25 cellular contexts compared by ENCODE assay signal in the genomic region with DNA sequence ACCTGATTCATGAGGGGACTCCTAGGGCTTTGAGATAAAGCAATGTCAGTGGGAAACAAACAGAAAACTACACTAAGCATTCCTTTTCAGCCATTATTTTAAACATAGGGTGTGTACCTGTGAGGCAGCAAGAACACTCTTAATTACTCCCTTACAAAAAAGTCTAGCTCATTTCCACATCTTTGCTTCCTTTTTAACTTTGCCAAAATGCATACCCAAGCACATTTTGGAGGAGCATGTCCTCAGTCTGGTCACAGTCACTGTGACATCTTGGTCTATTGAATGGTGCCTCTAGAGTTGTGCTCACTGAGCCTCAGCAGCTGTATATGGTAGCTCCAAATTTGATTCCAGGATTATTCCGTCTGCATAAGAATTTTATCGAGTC.
"Had no signal": no experiment of that assay in that cellular context is flagged by ENCODE, and none has a peak within 500 bp of the region (broad histone marks: within the 10 kb centered on the region; RNA-seq: fewer than 3 reads in every experiment).

No MANE protein-coding gene starts in this region.

- FAIRE-seq: colon, frontal cortex, kidney, urothelium cell line had no signal

- H3K4me3 ChIP-seq: esophagus squamous epithelium, ovary, psoas muscle, skin epidermis, spleen, suprapubic skin, upper lobe of left lung had no signal

- H3K27ac ChIP-seq: esophagus squamous epithelium, ovary, psoas muscle, skin epidermis, suprapubic skin, upper lobe of left lung had no signal

- H3K27ac Mint-ChIP-seq: dendritic cell treated with granulocyte-macrophage colony-stimulating factor and Interleukin-4, amounts not matched to agents 40 ng/mL and 50 ng/mL, for 4 days; naive thymus-derived CD8-positive, alpha-beta T cell; nephron progenitor cell; stimulated activated memory B cell treated with anti-CD40 and anti-IgM and Interleukin-4, amounts not matched to agents 10 μg/mL and 1 μg/mL and 100 μg/mL, for 72 hours; stimulated activated naive CD8-positive, alpha-beta T cell treated with anti-CD3 and anti-CD28 coated beads, Interleukin-15, amount 100 ng/mL, for 72 hours had no signal

- H3K4me1 ChIP-seq: esophagus squamous epithelium, psoas muscle, suprapubic skin, upper lobe of left lung had no signal

- H3K27me3 ChIP-seq: esophagus squamous epithelium, ovary, spleen, suprapubic skin, upper lobe of left lung had no signal

- H3K4me1 Mint-ChIP-seq: naive thymus-derived CD8-positive, alpha-beta T cell; nephron progenitor cell; stimulated activated memory B cell treated with anti-CD40 and anti-IgM and Interleukin-4, amounts not matched to agents 10 μg/mL and 1 μg/mL and 100 μg/mL, for 72 hours; stimulated activated naive CD8-positive, alpha-beta T cell treated with anti-CD3 and anti-CD28 coated beads, Interleukin-15, amount 100 ng/mL, for 72 hours had no signal

- H3K27me3 Mint-ChIP-seq: stimulated activated memory B cell treated with anti-CD40 and anti-IgM and Interleukin-4, amounts not matched to agents 10 μg/mL and 1 μg/mL and 100 μg/mL, for 72 hours had no signal

- ATAC-seq: left lobe of liver; naive thymus-derived CD8-positive, alpha-beta T cell; psoas muscle; stimulated activated memory B cell treated with anti-CD40 and anti-IgM and Interleukin-4, amounts not matched to agents 10 μg/mL and 1 μg/mL and 100 μg/mL, for 72 hours; stimulated activated naive CD8-positive, alpha-beta T cell treated with anti-CD3 and anti-CD28 coated beads, Interleukin-15, amount 100 ng/mL, for 72 hours had no signal

- H3K4me3 Mint-ChIP-seq: dendritic cell treated with granulocyte-macrophage colony-stimulating factor and Interleukin-4, amounts not matched to agents 40 ng/mL and 50 ng/mL, for 4 days; endodermal cell; naive thymus-derived CD8-positive, alpha-beta T cell; nephron progenitor cell; stimulated activated memory B cell treated with anti-CD40 and anti-IgM and Interleukin-4, amounts not matched to agents 10 μg/mL and 1 μg/mL and 100 μg/mL, for 72 hours; stimulated activated naive CD8-positive, alpha-beta T cell treated with anti-CD3 and anti-CD28 coated beads, Interleukin-15, amount 100 ng/mL, for 72 hours had no signal

- H3K9me3 Mint-ChIP-seq: dendritic cell treated with granulocyte-macrophage colony-stimulating factor and Interleukin-4, amounts not matched to agents 40 ng/mL and 50 ng/mL, for 4 days; naive thymus-derived CD8-positive, alpha-beta T cell; stimulated activated memory B cell treated with anti-CD40 and anti-IgM and Interleukin-4, amounts not matched to agents 10 μg/mL and 1 μg/mL and 100 μg/mL, for 72 hours; stimulated activated naive CD8-positive, alpha-beta T cell treated with anti-CD3 and anti-CD28 coated beads, Interleukin-15, amount 100 ng/mL, for 72 hours had no signal

- H3K36me3 Mint-ChIP-seq: naive thymus-derived CD8-positive, alpha-beta T cell; stimulated activated memory B cell treated with anti-CD40 and anti-IgM and Interleukin-4, amounts not matched to agents 10 μg/mL and 1 μg/mL and 100 μg/mL, for 72 hours had no signal

- DNase-seq: central memory CD4-positive, alpha-beta T cell; effector CD8-positive, alpha-beta T cell; endodermal cell; esophagus squamous epithelium; head of caudate nucleus; kidney; naive thymus-derived CD8-positive, alpha-beta T cell; nephron progenitor cell; occipital lobe; ovary; posterior cingulate gyrus; psoas muscle; right cardiac atrium; spleen; stimulated activated CD4-positive, alpha-beta T cell treated with anti-CD3 and anti-CD28 coated beads, Interleukin-4, amount 100 ng/mL, for 4 hours; stimulated activated naive CD8-positive, alpha-beta T cell treated with anti-CD3 and anti-CD28 coated beads, Interleukin-15, amount 100 ng/mL, for 72 hours; upper lobe of left lung had no signal

- H3K9me3 ChIP-seq: esophagus squamous epithelium, ovary, psoas muscle, spleen, suprapubic skin, upper lobe of left lung had no signal

- H3K36me3 ChIP-seq: esophagus squamous epithelium, ovary, spleen, suprapubic skin, upper lobe of left lung had no signal
